8 cellular contexts compared by ENCODE assay signal in genomic region chr12:76790564-76791552, GRCh38. TPM values are rescaled to one million over a fixed set of nuclear protein-coding genes. Genes with fewer than 3 reads are reported as not detected.
A peak's percentile ranks its signal among the peaks of the same experiment; 100 is the strongest.
DNase-seq lines count a peak whose midpoint lies in the region; ATAC-seq and TF ChIP-seq lines count a peak whose summit lies in the region.

No MANE protein-coding gene starts in this region.

- peaks cover 26% of the 10 kb centered on the region; the same call in 1 of the 2 replicates for H3K79me2 ChIP-seq in KMS-11 (ENCODE audit: insufficient read depth, low read depth)

- TF ChIP-seq POLR2A in spleen (IDR thresholded peaks at IDR 0.05) = no peak

- no peak overlapping the region for H2AFZ ChIP-seq in KMS-11 (ENCODE audit: low read depth)

- H3K27me3 ChIP-seq in KMS-11 (ENCODE audit: insufficient read depth, low read depth) = no peaks in the 10 kb centered on the region
- H3K27me3 ChIP-seq in spleen (replicated peaks in 1 of 7) = no peaks in the 10 kb centered on the region

- H3K36me3 ChIP-seq in KMS-11 (ENCODE audit: insufficient read depth) = no peaks in the 10 kb centered on the region
- H3K36me3 ChIP-seq in spleen = no peaks in the 10 kb centered on the region

- H3K9me3 ChIP-seq in spleen = no peaks in the 10 kb centered on the region

- DNase-seq in NCI-H1092 treated with DMSO at 0.1 percent for 48 hours (lab: John Stamatoyannopoulos, UW) = peak; percentile 8
- DNase-seq in NCI-H1092 (lab: John Stamatoyannopoulos, UW) = no peak
- DNase-seq in SK-N-DZ (ENCODE audit: low spot score) = peak; percentile 22
- DNase-seq in foreskin melanocyte = peak; percentile 8
- no peak for DNase-seq in spleen

- H3K9ac ChIP-seq in KMS-11 = no peak overlapping the region

- peaks cover 8% of the 10 kb centered on the region; the same call in 1 of the 2 replicates for H4K20me1 ChIP-seq in KMS-11 (ENCODE audit: insufficient read depth)

- H3K4me2 ChIP-seq in KMS-11 = no peak overlapping the region

- 49 to 57% (median 52%) methylated on average over 4 of the region's 4 CpGs for WGBS in spleen, 5 donors

- no peak overlapping the region for H3K4me3 ChIP-seq in KMS-11 (IDR thresholded peaks at IDR 0.05; ENCODE audit: insufficient read depth, low read depth, low read length)
- no peak overlapping the region for H3K4me3 ChIP-seq in spleen

- intact Hi-C loops in spleen (cut with DNase I; ENCODE audit: low total_unique reads) = loop anchor here (2.0 kb wide), 1 partner anchor 168 kb away; no protein-coding TSS in a partner anchor

- H3K4me1 ChIP-seq in KMS-11 (ENCODE audit: low read depth, poor library complexity, severe bottlenecking) (peaks cover 4% of the 10 kb centered on the region), spleen (peaks cover 7 to 65% (median 19%) of the 10 kb centered on the region in 6 donors)

- TF ChIP-seq CTCF in KMS-11 (conservative IDR thresholded peaks at IDR 0.05; ENCODE audit: low read depth, low read length) (peak; percentile 74), spleen (IDR thresholded peaks at IDR 0.05 in 8 of 11, conservative IDR thresholded peaks at IDR 0.05 in 3 of 11) (peak in 10 of 11 experiments; percentile 12 to 66 (median 56))

- ATAC-seq in GM19452 (IDR thresholded peaks at IDR 0.05; ENCODE audit: unreplicated experiment) (no peak), HG03342 (IDR thresholded peaks at IDR 0.05; ENCODE audit: unreplicated experiment) (no peak)

- H3K27ac ChIP-seq in KMS-11 = no peak overlapping the region
- no peak overlapping the region for H3K27ac ChIP-seq in spleen

RNA-seq across cellular contexts. Expression of gene ZDHHC17, which starts 26.9 kb away (rescaled TPM):
- 39.2 and 63.5 TPM in 2 replicates for polyA plus RNA-seq in SK-N-DZ (2014; cell fraction: cytosol; rRNA removed)
- polyA plus RNA-seq in SK-N-DZ (2014; cell fraction: nucleus; rRNA removed) = 109 and 145 TPM in 2 replicates
- total RNA-seq in spleen = 10 to 100 TPM; 37.9 to 69.4 (median 49.7) TPM
- polyA plus RNA-seq in spleen = 10 to 100 TPM; 10.1 to 13.4 (median 12.5) TPM

Comparison
In these comparisons a context has a peak if more than half of its experiments do, and no peak if none do; other contexts are left out.
1. DNase-seq: peak in NCI-H1092 treated with DMSO at 0.1 percent for 48 hours (single experiment), SK-N-DZ (single experiment) and foreskin melanocyte (single experiment); none in NCI-H1092 (single experiment) and spleen (single experiment).